ENCODE assay signal across 11 cellular contexts in genomic region chr12:52148541-52149181, GRCh38. TPM values are rescaled to one million over a fixed set of nuclear protein-coding genes. Genes with fewer than 3 reads are reported as not detected.
DNase-seq lines count a peak whose midpoint lies in the region; ATAC-seq and TF ChIP-seq lines count a peak whose summit lies in the region.
"Had no signal": no experiment of that assay in that cellular context is flagged by ENCODE, and none has a peak within 500 bp of the region (broad histone marks: within the 10 kb centered on the region; RNA-seq: fewer than 3 reads in every experiment).

No MANE protein-coding gene starts in this region.

- no peak overlapping the region for H3K4me3 ChIP-seq in rectal smooth muscle tissue (ENCODE audit: low read length)

- H3K4me3 Mint-ChIP-seq in natural killer cell = no peak overlapping the region

- H3K4me1 ChIP-seq in rectal smooth muscle tissue (ENCODE audit: control insufficient read depth, insufficient read depth, low read length) = peaks cover 12% of the 10 kb centered on the region

- no peaks in the 10 kb centered on the region for H3K36me3 ChIP-seq in rectal smooth muscle tissue (ENCODE audit: control insufficient read depth, insufficient read depth, low read length)

- peak overlapping the region; percentile 15 for H3K27ac ChIP-seq in rectal smooth muscle tissue (ENCODE audit: low read depth, low read length)

- H3K9ac ChIP-seq in rectal smooth muscle tissue (ENCODE audit: low read length) = peak overlapping the region; percentile 1

- no peaks in the 10 kb centered on the region for H3K9me3 Mint-ChIP-seq in natural killer cell

- H3K27me3 Mint-ChIP-seq in natural killer cell (ENCODE audit: low read depth in 2 of 2) = peaks cover 0 to 8% of the 10 kb centered on the region in 2 donors

- peak; percentile 67 for ATAC-seq in esophagus mucosa
- no peak for ATAC-seq in GM21360 (IDR thresholded peaks at IDR 0.05; ENCODE audit: unreplicated experiment)
- no peak for ATAC-seq in natural killer cell

- no peaks in the 10 kb centered on the region for H3K36me3 Mint-ChIP-seq in natural killer cell

- DNase-seq in ELF-1 (ENCODE audit: low read depth, low spot score) = peak; percentile 68
- peak; percentile 40 for DNase-seq in NCI-H2171 (lab: John Stamatoyannopoulos, UW)
- DNase-seq in amygdala (lab: John Stamatoyannopoulos, UW) = no peak
- DNase-seq in natural killer cell = no peak
- no peak for DNase-seq in activated T-cell treated with anti-CD3 and anti-CD28 coated beads for 4 hours
- DNase-seq: activated naive CD4-positive, alpha-beta T cell; Karpas-422 had no signal

- H3K27me3 ChIP-seq in rectal smooth muscle tissue (ENCODE audit: control insufficient read depth, insufficient read depth, low read length) = no peaks in the 10 kb centered on the region

- H3K27ac Mint-ChIP-seq in natural killer cell = no peak overlapping the region

- H3K4me1 Mint-ChIP-seq in natural killer cell = peaks cover 0 to 11% of the 10 kb centered on the region in 2 donors

- intact Hi-C loops in natural killer cell (cut with micrococcal nuclease) = no loop called here

- TF ChIP-seq CTCF in natural killer cell (IDR thresholded peaks at IDR 0.05) = no peak

RNA-seq across cellular contexts. Expression of gene KRT80, which starts 43.2 kb away (rescaled TPM):
- total RNA-seq in esophagus mucosa = 17.9 TPM
- not detected for total RNA-seq in natural killer cell
- total RNA-seq: frontal cortex had no signal

Comparison
In these comparisons a context has a peak if more than half of its experiments do, and no peak if none do; other contexts are left out.
1. DNase-seq: peak in ELF-1 (single experiment) and NCI-H2171 (single experiment); none in amygdala (0 of 56), natural killer cell (single experiment) and activated T-cell treated with anti-CD3 and anti-CD28 coated beads for 4 hours (single experiment).
2. RNA of gene KRT80, which starts 43.2 kb away (total RNA-seq): 17.9 TPM in esophagus mucosa (single experiment); not detected in natural killer cell; every median in the first group is over 10 times any median in the second.